In the genomic region with DNA sequence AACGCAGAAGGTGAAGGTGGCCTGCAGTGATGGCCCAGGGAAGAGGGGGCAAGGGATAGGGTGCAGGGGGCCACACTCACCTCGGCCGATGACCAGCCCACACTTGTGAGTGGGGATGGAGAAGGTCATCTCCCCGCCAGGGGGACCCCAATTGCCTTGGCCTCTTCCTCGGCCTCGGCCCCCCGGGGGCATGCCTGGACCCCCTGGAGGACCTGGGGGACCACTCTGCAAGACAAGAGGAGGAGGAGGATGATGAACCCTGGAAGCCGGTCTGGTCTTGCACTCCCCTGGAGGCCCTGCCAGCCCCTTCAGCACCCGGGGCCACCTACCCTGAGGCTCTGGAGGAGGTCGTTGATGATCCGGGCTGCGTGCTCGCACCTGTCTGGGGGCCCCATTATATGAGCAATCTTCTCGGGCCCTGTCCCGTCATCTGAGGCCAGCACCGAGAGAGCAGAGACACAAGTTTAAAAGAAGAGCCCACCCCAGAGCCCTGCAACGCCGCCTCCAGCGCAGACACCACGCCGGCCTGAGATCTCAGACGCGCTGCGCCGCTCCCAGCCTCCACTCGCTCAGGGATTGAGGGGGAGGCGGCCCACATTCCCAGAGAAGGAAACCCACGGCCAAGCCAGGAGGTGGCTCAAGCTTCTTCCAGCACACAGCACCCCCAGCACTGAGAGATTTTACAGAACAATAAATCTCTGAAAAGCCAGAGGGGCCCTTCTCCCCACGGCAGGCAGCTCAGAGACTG, we compare ENCODE assay signal across 2 cellular contexts.
TF ChIP-seq lines count a peak whose summit lies in the region.

No MANE protein-coding gene starts in this region.

TF ChIP-seq in SK-N-SH, 30 proteins besides CTCF, POLR2A, EP300 and RAD21:
- no peak for TF ChIP-seq MXI1 (IDR thresholded peaks at IDR 0.05; ENCODE audit: low read depth, low read length)
- TF ChIP-seq POLR2AphosphoS5 (IDR thresholded peaks at IDR 0.05; ENCODE audit: low read depth, low read length), result no peak
- TF ChIP-seq TEAD4 (IDR thresholded peaks at IDR 0.05; ENCODE audit: borderline replicate concordance, insufficient read depth), result no peak
- TF ChIP-seq NFIC (IDR thresholded peaks at IDR 0.05; ENCODE audit: borderline replicate concordance), result no peak
- TF ChIP-seq, protein P1, sequence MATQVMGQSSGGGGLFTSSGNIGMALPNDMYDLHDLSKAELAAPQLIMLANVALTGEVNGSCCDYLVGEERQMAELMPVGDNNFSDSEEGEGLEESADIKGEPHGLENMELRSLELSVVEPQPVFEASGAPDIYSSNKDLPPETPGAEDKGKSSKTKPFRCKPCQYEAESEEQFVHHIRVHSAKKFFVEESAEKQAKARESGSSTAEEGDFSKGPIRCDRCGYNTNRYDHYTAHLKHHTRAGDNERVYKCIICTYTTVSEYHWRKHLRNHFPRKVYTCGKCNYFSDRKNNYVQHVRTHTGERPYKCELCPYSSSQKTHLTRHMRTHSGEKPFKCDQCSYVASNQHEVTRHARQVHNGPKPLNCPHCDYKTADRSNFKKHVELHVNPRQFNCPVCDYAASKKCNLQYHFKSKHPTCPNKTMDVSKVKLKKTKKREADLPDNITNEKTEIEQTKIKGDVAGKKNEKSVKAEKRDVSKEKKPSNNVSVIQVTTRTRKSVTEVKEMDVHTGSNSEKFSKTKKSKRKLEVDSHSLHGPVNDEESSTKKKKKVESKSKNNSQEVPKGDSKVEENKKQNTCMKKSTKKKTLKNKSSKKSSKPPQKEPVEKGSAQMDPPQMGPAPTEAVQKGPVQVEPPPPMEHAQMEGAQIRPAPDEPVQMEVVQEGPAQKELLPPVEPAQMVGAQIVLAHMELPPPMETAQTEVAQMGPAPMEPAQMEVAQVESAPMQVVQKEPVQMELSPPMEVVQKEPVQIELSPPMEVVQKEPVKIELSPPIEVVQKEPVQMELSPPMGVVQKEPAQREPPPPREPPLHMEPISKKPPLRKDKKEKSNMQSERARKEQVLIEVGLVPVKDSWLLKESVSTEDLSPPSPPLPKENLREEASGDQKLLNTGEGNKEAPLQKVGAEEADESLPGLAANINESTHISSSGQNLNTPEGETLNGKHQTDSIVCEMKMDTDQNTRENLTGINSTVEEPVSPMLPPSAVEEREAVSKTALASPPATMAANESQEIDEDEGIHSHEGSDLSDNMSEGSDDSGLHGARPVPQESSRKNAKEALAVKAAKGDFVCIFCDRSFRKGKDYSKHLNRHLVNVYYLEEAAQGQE (IDR thresholded peaks at IDR 0.05; ENCODE audit: low read depth, low read length), result no peak
- no peak for TF ChIP-seq CHD2 (IDR thresholded peaks at IDR 0.05; ENCODE audit: low read length, partially characterized antibody)
- TF ChIP-seq SMC3 (IDR thresholded peaks at IDR 0.05; ENCODE audit: low read depth, low read length), result no peak
- TF ChIP-seq, protein P2, sequence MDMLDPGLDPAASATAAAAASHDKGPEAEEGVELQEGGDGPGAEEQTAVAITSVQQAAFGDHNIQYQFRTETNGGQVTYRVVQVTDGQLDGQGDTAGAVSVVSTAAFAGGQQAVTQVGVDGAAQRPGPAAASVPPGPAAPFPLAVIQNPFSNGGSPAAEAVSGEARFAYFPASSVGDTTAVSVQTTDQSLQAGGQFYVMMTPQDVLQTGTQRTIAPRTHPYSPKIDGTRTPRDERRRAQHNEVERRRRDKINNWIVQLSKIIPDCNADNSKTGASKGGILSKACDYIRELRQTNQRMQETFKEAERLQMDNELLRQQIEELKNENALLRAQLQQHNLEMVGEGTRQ (IDR thresholded peaks at IDR 0.05; ENCODE audit: borderline replicate concordance, low read depth, low read length), result no peak

TF ChIP-seq in SK-N-SH treated with all-trans-retinoic acid at 6 μM for 48 hours, 23 proteins besides CTCF, POLR2A, EP300 and RAD21:
- TF ChIP-seq TSHZ2 (CRISPR knock-in tag; IDR thresholded peaks at IDR 0.05) (no peak), RARB (CRISPR knock-in tag; IDR thresholded peaks at IDR 0.05) (no peak), PPARA (CRISPR knock-in tag; IDR thresholded peaks at IDR 0.05; ENCODE audit: borderline replicate concordance) (no peak), GLIS3 (CRISPR knock-in tag; IDR thresholded peaks at IDR 0.05) (no peak), ISL1 (CRISPR knock-in tag; IDR thresholded peaks at IDR 0.05) (no peak), ZNF565 (CRISPR knock-in tag; conservative IDR thresholded peaks at IDR 0.05; ENCODE audit: low read depth) (no peak), ZFP3 (CRISPR knock-in tag; IDR thresholded peaks at IDR 0.05) (no peak), ESRRG (CRISPR knock-in tag; IDR thresholded peaks at IDR 0.05) (no peak), OSR1 (CRISPR knock-in tag; IDR thresholded peaks at IDR 0.05) (no peak), CREB5 (CRISPR knock-in tag; IDR thresholded peaks at IDR 0.05; ENCODE audit: low read depth) (no peak), ZC3H10 (CRISPR knock-in tag; IDR thresholded peaks at IDR 0.05) (no peak), ZFP30 (CRISPR knock-in tag; IDR thresholded peaks at IDR 0.05) (no peak)
- TF ChIP-seq, protein P3, sequence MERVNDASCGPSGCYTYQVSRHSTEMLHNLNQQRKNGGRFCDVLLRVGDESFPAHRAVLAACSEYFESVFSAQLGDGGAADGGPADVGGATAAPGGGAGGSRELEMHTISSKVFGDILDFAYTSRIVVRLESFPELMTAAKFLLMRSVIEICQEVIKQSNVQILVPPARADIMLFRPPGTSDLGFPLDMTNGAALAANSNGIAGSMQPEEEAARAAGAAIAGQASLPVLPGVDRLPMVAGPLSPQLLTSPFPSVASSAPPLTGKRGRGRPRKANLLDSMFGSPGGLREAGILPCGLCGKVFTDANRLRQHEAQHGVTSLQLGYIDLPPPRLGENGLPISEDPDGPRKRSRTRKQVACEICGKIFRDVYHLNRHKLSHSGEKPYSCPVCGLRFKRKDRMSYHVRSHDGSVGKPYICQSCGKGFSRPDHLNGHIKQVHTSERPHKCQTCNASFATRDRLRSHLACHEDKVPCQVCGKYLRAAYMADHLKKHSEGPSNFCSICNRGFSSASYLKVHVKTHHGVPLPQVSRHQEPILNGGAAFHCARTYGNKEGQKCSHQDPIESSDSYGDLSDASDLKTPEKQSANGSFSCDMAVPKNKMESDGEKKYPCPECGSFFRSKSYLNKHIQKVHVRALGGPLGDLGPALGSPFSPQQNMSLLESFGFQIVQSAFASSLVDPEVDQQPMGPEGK (CRISPR knock-in tag; IDR thresholded peaks at IDR 0.05; ENCODE audit: borderline replicate concordance), result no peak
